14 cellular contexts compared by ENCODE assay signal in genomic region chr10:117546020-117546629, GRCh38. TPM values are rescaled to one million over a fixed set of nuclear protein-coding genes. Genes with fewer than 3 reads are reported as not detected.
A peak's percentile ranks its signal among the peaks of the same experiment; 100 is the strongest.
DNase-seq lines count a peak whose midpoint lies in the region; ATAC-seq and TF ChIP-seq lines count a peak whose summit lies in the region.
"Had no signal": no experiment of that assay in that cellular context is flagged by ENCODE, and none has a peak within 500 bp of the region (broad histone marks: within the 10 kb centered on the region; RNA-seq: fewer than 3 reads in every experiment).

No MANE protein-coding gene starts in this region.

- dilution Hi-C loops in mammary epithelial cell (cut with HindIII; ENCODE audit: low sequenced_read_pairs) = no loop called here

- no peak overlapping the region for H3K9ac ChIP-seq in mammary epithelial cell (ENCODE audit: insufficient read depth, low read length)

- H3K79me2 ChIP-seq in mammary epithelial cell (ENCODE audit: insufficient read depth, low read length) = no peaks in the 10 kb centered on the region

- no peak for TF ChIP-seq POLR2A in breast epithelium (IDR thresholded peaks at IDR 0.05)
- no peak for TF ChIP-seq POLR2A in gastroesophageal sphincter (IDR thresholded peaks at IDR 0.05)

- TF ChIP-seq CTCF in breast epithelium (IDR thresholded peaks at IDR 0.05) (no peak), mammary epithelial cell (conservative IDR thresholded peaks at IDR 0.05 in 1 of 2, IDR thresholded peaks at IDR 0.05 in 1 of 2; ENCODE audit: extremely low read depth in 1 of 2, insufficient read depth in 1 of 2, low read depth in 1 of 2, low read length in 2 of 2) (no peak), epithelial cell of proximal tubule (conservative IDR thresholded peaks at IDR 0.05; ENCODE audit: low read depth, low read length) (no peak), neural crest cell (conservative IDR thresholded peaks at IDR 0.05) (no peak), gastroesophageal sphincter (IDR thresholded peaks at IDR 0.05) (no peak)

- no TSS peak for BruUV-seq in mammary epithelial cell (replicated peaks; lab: Mats Ljungman, UMichigan)

- no peak overlapping the region for H2AFZ ChIP-seq in mammary epithelial cell (ENCODE audit: low read depth, low read length)

- peaks cover 5 to 96% of the 10 kb centered on the region in 2 donors for H3K27me3 ChIP-seq in breast epithelium
- H3K27me3 ChIP-seq in mammary epithelial cell (ENCODE audit: insufficient read depth, low read length) = peaks cover 88% of the 10 kb centered on the region
- H3K27me3 ChIP-seq in gastroesophageal sphincter = peaks cover 100% of the 10 kb centered on the region

- intact Hi-C loops in breast epithelium (cut with DNase I; ENCODE audit: low total_unique reads) (no loop called here), mammary epithelial cell (cut with micrococcal nuclease) (no loop called here)

- peaks cover 45% of the 10 kb centered on the region for H3K4me1 Mint-ChIP-seq in neural crest cell

- DNase-seq in breast epithelium (ENCODE audit: low spot score in 2 of 2) = no peak
- no peak for DNase-seq in mammary epithelial cell
- DNase-seq in epithelial cell of proximal tubule (ENCODE audit: low read depth) = no peak
- DNase-seq in neural crest cell (ENCODE audit: low read depth, low spot score) = no peak
- DNase-seq in GOT3 (lab: John Stamatoyannopoulos, UW) = no peak
- DNase-seq in NCI-H1417 (lab: John Stamatoyannopoulos, UW) = no peak
- no peak for DNase-seq in DMS 273 treated with DMSO at 0.1 percent for 48 hours (lab: John Stamatoyannopoulos, UW)
- DNase-seq: activated CD4-positive, CD25-positive, alpha-beta regulatory T cell; DMS153; effector memory CD4-positive, alpha-beta T cell; stimulated activated CD4-positive, alpha-beta T cell treated with anti-CD3 and anti-CD28 coated beads, Interleukin-12 subunit alpha, Interleukin-12 subunit beta, amount 100 ng/mL, for 4 hours had no signal

- H3K9me3 ChIP-seq in breast epithelium = no peaks in the 10 kb centered on the region
- no peaks in the 10 kb centered on the region for H3K9me3 ChIP-seq in mammary epithelial cell (replicated peaks; ENCODE audit: insufficient read depth, low read length)
- peaks cover 0 to 12% (median 0%) of the 10 kb centered on the region in 3 donors for H3K9me3 ChIP-seq in gastroesophageal sphincter
- H3K9me3 ChIP-seq: ascending aorta had no signal

- no peak for TF ChIP-seq EP300 in gastroesophageal sphincter (IDR thresholded peaks at IDR 0.05)

- no peak overlapping the region for H3K27ac Mint-ChIP-seq in neural crest cell (ENCODE audit: unreplicated experiment)

- peak overlapping the region; percentile 53 for H3K4me3 Mint-ChIP-seq in neural crest cell

- peaks cover 5 to 7% of the 10 kb centered on the region in 2 donors for H3K4me1 ChIP-seq in breast epithelium
- H3K4me1 ChIP-seq in mammary epithelial cell (ENCODE audit: insufficient read depth, low read length) = peaks cover 12% of the 10 kb centered on the region
- H3K4me1 ChIP-seq in gastroesophageal sphincter = peaks cover 0 to 67% (median 25%) of the 10 kb centered on the region in 3 donors

- in situ Hi-C loops in mammary epithelial cell (cut with MboI; ENCODE audit: low sequenced_read_pairs in 2 of 2) = no loop called here

- CTCF ChIA-PET in mammary epithelial cell (lab: Charles Lee; ENCODE audit: low non-redundant PET) = no interaction called here

- no peaks in the 10 kb centered on the region for H3K9me3 Mint-ChIP-seq in neural crest cell

- H3K36me3 ChIP-seq in breast epithelium = no peaks in the 10 kb centered on the region
- no peaks in the 10 kb centered on the region for H3K36me3 ChIP-seq in mammary epithelial cell (ENCODE audit: insufficient read depth, low read length)
- H3K36me3 ChIP-seq in gastroesophageal sphincter = no peaks in the 10 kb centered on the region
- H3K36me3 ChIP-seq: ascending aorta had no signal

- peaks cover 8% of the 10 kb centered on the region for H4K20me1 ChIP-seq in mammary epithelial cell (ENCODE audit: insufficient read depth, low read length)

- H3K4me3 ChIP-seq in breast epithelium = peak overlapping the region in 2 of 3 donors; percentile 69 to 72
- H3K4me3 ChIP-seq in mammary epithelial cell (replicated peaks in 1 of 3; ENCODE audit: insufficient read depth in 1 of 3, low read depth in 2 of 3, low read length in 3 of 3) = no peak overlapping the region
- H3K4me3 ChIP-seq in epithelial cell of proximal tubule (ENCODE audit: low read depth, low read length) = peak overlapping the region; percentile 95
- H3K4me3 ChIP-seq in gastroesophageal sphincter = no peak overlapping the region

- H3K4me2 ChIP-seq in mammary epithelial cell (ENCODE audit: insufficient read depth, low read depth, low read length) = no peak overlapping the region

- H3K27ac ChIP-seq in breast epithelium (no peak overlapping the region), mammary epithelial cell (ENCODE audit: insufficient read depth, low read depth, low read length) (no peak overlapping the region), gastroesophageal sphincter (no peak overlapping the region)
- H3K27ac ChIP-seq: ascending aorta had no signal

- WGBS in mammary epithelial cell (ENCODE audit: low coverage, missing lambda C conversion rate) = 19% methylated on average over 6 of the region's 18 CpGs
- 13% methylated on average over 6 of the region's 18 CpGs; no CpG with 5 or more reads in 1 of the 2 donors for WGBS in gastroesophageal sphincter (ENCODE audit: low coverage in 1 of 2), 2 donors

- ATAC-seq in gastroesophageal sphincter = no peak

- peaks cover 100% of the 10 kb centered on the region for H3K27me3 Mint-ChIP-seq in neural crest cell (ENCODE audit: low read depth)

- H3K36me3 Mint-ChIP-seq in neural crest cell (ENCODE audit: low read depth) = peaks cover 2% of the 10 kb centered on the region

RNA-seq across cellular contexts. Expression of gene EMX2, which starts 3.6 kb away (rescaled TPM):
- total RNA-seq in breast epithelium = 1 to 10 TPM in 1 of 3 donors, under 1 TPM in 2; 0.29 to 7.8 (median 0.98) TPM
- total RNA-seq in mammary epithelial cell = not detected
- not detected for polyA plus RNA-seq in mammary epithelial cell
- polyA minus RNA-seq in mammary epithelial cell = not detected
- total RNA-seq in epithelial cell of proximal tubule = 5.7 and 10.7 TPM in 2 replicates
- 1.0 and 1.1 TPM in 2 replicates for total RNA-seq in neural crest cell
- total RNA-seq in gastroesophageal sphincter = 1 to 10 TPM in 1 of 4 donors, under 1 TPM in 2, not detected in 1; 0.32 to 1.2 (median 0.89) TPM
- total RNA-seq: ascending aorta had no signal
- polyA plus RNA-seq: AG04450 had no signal

Comparison
In these comparisons a context has a peak if more than half of its experiments do, and no peak if none do; other contexts are left out.
1. H3K4me3 ChIP-seq: peak in breast epithelium (2 of 3) and epithelial cell of proximal tubule (single experiment); none in mammary epithelial cell (0 of 3) and gastroesophageal sphincter (0 of 2).